In genomic region chr7:31033674-31034073, GRCh38 we compare ENCODE assay signal across 15 cellular contexts. TPM values are rescaled to one million over a fixed set of nuclear protein-coding genes. Genes with fewer than 3 reads are reported as not detected.
DNase-seq lines count a peak whose midpoint lies in the region; ATAC-seq and TF ChIP-seq lines count a peak whose summit lies in the region.
"Had no signal": no experiment of that assay in that cellular context is flagged by ENCODE, and none has a peak within 500 bp of the region (broad histone marks: within the 10 kb centered on the region; RNA-seq: fewer than 3 reads in every experiment).

No MANE protein-coding gene starts in this region.

- H4K20me1 ChIP-seq in osteoblast (ENCODE audit: insufficient read depth, low read length): no peaks in the 10 kb centered on the region
- H4K20me1 ChIP-seq: BLaER1 treated with 17β-estradiol and CSF1 and Interleukin-3, amounts not matched to agents 10 nM and 100 nM had no signal

- H3K36me3 ChIP-seq in osteoblast (ENCODE audit: insufficient read depth, low read length) (no peaks in the 10 kb centered on the region), ascending aorta (no peaks in the 10 kb centered on the region)
- H3K36me3 ChIP-seq: BLaER1 treated with 17β-estradiol and CSF1 and Interleukin-3, amounts not matched to agents 10 nM and 100 nM had no signal

- H3K27ac ChIP-seq in osteoblast (ENCODE audit: low read depth, low read length): no peak overlapping the region
- no peak overlapping the region for H3K27ac ChIP-seq in ascending aorta
- H3K27ac ChIP-seq: BLaER1 treated with 17β-estradiol and CSF1 and Interleukin-3, amounts not matched to agents 10 nM and 100 nM; HL-60 had no signal

- H3K4me3 ChIP-seq in osteoblast (ENCODE audit: insufficient read depth, low read length): no peak overlapping the region
- H3K4me3 ChIP-seq in ascending aorta: no peak overlapping the region
- H3K4me3 ChIP-seq: BLaER1 treated with 17β-estradiol and CSF1 and Interleukin-3, amounts not matched to agents 10 nM and 100 nM; GM23338 had no signal

- no peak overlapping the region for H2AFZ ChIP-seq in osteoblast (ENCODE audit: low read length)
- H2AFZ ChIP-seq: GM23338 had no signal

- no peak for ATAC-seq in HG03025 (IDR thresholded peaks at IDR 0.05; ENCODE audit: low FRiP score, unreplicated experiment)
- ATAC-seq: CD8-positive, alpha-beta T cell; GM23338 had no signal

- TF ChIP-seq CTCF in osteoblast (IDR thresholded peaks at IDR 0.05; ENCODE audit: extremely low read depth, low read depth, low read length): no peak
- no peak for TF ChIP-seq CTCF in ascending aorta (IDR thresholded peaks at IDR 0.05)

- H3K9me3 ChIP-seq in osteoblast (ENCODE audit: low read depth, low read length) (no peaks in the 10 kb centered on the region), ascending aorta (no peaks in the 10 kb centered on the region)
- H3K9me3 ChIP-seq: BLaER1 treated with 17β-estradiol and CSF1 and Interleukin-3, amounts not matched to agents 10 nM and 100 nM had no signal

- intact Hi-C loops in ascending aorta (cut with DNase I): no loop called here

- H3K79me2 ChIP-seq in osteoblast (ENCODE audit: insufficient read depth, low read length): no peaks in the 10 kb centered on the region

- H3K4me1 ChIP-seq in osteoblast (ENCODE audit: insufficient read depth, low read length): no peaks in the 10 kb centered on the region
- H3K4me1 ChIP-seq in ascending aorta: no peaks in the 10 kb centered on the region
- H3K4me1 ChIP-seq: BLaER1 treated with 17β-estradiol and CSF1 and Interleukin-3, amounts not matched to agents 10 nM and 100 nM had no signal

- DNase-seq in NCI-H524 (lab: John Stamatoyannopoulos, UW) (peak; percentile 5 to 12), NCI-H524 treated with DMSO at 0.1 percent for 48 hours (lab: John Stamatoyannopoulos, UW) (no peak), cerebellum (ENCODE audit: low spot score) (peak; percentile 44), osteoblast (ENCODE audit: insufficient read length, low spot score, missing footprints) (peak; percentile 69), ascending aorta (ENCODE audit: low spot score in 2 of 2) (no peak)
- DNase-seq: Calu3; CD8-positive, alpha-beta T cell; GDM1; HCEC 1CT; IMR-90 had no signal

- no peak overlapping the region for H3K4me2 ChIP-seq in osteoblast (ENCODE audit: insufficient read depth, low read length)
- H3K4me2 ChIP-seq: BLaER1 treated with 17β-estradiol and CSF1 and Interleukin-3, amounts not matched to agents 10 nM and 100 nM; GM23338 had no signal

- H3K27me3 ChIP-seq in osteoblast (ENCODE audit: insufficient read depth, low read length) (peaks cover 5% of the 10 kb centered on the region), ascending aorta (no peaks in the 10 kb centered on the region)
- H3K27me3 ChIP-seq: BLaER1 treated with 17β-estradiol and CSF1 and Interleukin-3, amounts not matched to agents 10 nM and 100 nM had no signal

RNA-seq across cellular contexts. Expression of gene ADCYAP1R1, which starts 18.4 kb away (rescaled TPM):
- total RNA-seq in cerebellum (56.7 TPM), osteoblast (not detected in 2 replicates), ascending aorta (7.8 TPM)
- total RNA-seq: B cell; Calu3; CD8-positive, alpha-beta T cell; IMR-90 had no signal

Comparison
In these comparisons a context has a peak if more than half of its experiments do, and no peak if none do; other contexts are left out.
1. DNase-seq: peak in NCI-H524 (2 of 2), cerebellum (single experiment) and osteoblast (single experiment); none in NCI-H524 treated with DMSO at 0.1 percent for 48 hours (single experiment) and ascending aorta (0 of 2).